Comparison of ENCODE assay signal across 39 cellular contexts in genomic region chr2:177557794-177558193, GRCh38.
"Had no signal": no experiment of that assay in that cellular context is flagged by ENCODE, and none has a peak within 500 bp of the region (broad histone marks: within the 10 kb centered on the region; RNA-seq: fewer than 3 reads in every experiment).

No MANE protein-coding gene starts in this region.

- H3K27ac Mint-ChIP-seq: activated naive CD4-positive, alpha-beta T cell treated with anti-CD3 and anti-CD28 coated beads for 36 hours; activated naive CD4-positive, alpha-beta T cell treated with anti-CD3 and anti-CD28 coated beads, Interleukin-2, amount 10 ng/mL, durations not matched to agents 7 days and 5 days; activated naive CD4-positive, alpha-beta T cell treated with anti-CD3 and anti-CD28 coated beads, Interleukin-2, amount 50 U/mL, for 24 hours; activated naive CD4-positive, alpha-beta T cell treated with anti-CD3 and anti-CD28 coated beads, Interleukin-2, amount 50 U/mL, for 72 hours; activated naive CD8-positive, alpha-beta T cell; activated naive CD8-positive, alpha-beta T cell treated with anti-CD3 and anti-CD28 coated beads for 36 hours; activated naive CD8-positive, alpha-beta T cell treated with anti-CD3 and anti-CD28 coated beads, Interleukin-2, amount 10 ng/mL, durations not matched to agents 7 days and 5 days; activated naive CD8-positive, alpha-beta T cell treated with anti-CD3 and anti-CD28 coated beads, Interleukin-2, amount 50 U/mL, for 24 hours; activated T-cell treated with anti-CD3 and anti-CD28 coated beads, Interleukin-2, amount 50 U/mL, for 24 hours; activated T-cell treated with anti-CD3 and anti-CD28 coated beads, Interleukin-2, amount 50 U/mL, for 72 hours; activated T-helper 1 cell treated with anti-CD3 and anti-CD28 coated beads, Interleukin-12 subunit alpha, Interleukin-12 subunit beta, Interleukin-2, Interleukin-4 antibody, amounts not matched to agents 30 ng/mL and 10 ng/mL and 1 ng/mL, durations not matched to agents 14 hours and 24 hours and 36 hours; activated T-helper 17 cell treated with anti-CD3 and anti-CD28 coated beads, Interleukin-2, amount 50 U/mL, for 72 hours; activated T-helper 2 cell treated with anti-CD3 and anti-CD28 coated beads, Interferon-gamma antibody, Interleukin-2, Interleukin-4, amounts not matched to agents 10 μg/mL and 5 μg/mL and 100 μg/mL, durations not matched to agents 14 hours and 24 hours and 36 hours; brain had no signal

- H3K4me3 ChIP-seq: adrenal gland, ascending aorta, body of pancreas, breast epithelium, cardiac muscle cell had no signal

- H3K27ac ChIP-seq: adrenal gland, ascending aorta, body of pancreas, brain microvascular endothelial cell, breast epithelium, cardiac muscle cell had no signal

- H3K9me3 Mint-ChIP-seq: activated naive CD4-positive, alpha-beta T cell treated with anti-CD3 and anti-CD28 coated beads for 36 hours; activated naive CD4-positive, alpha-beta T cell treated with anti-CD3 and anti-CD28 coated beads, Interleukin-2, amount 10 ng/mL, durations not matched to agents 7 days and 5 days; activated naive CD4-positive, alpha-beta T cell treated with anti-CD3 and anti-CD28 coated beads, Interleukin-2, amount 50 U/mL, for 24 hours; activated naive CD8-positive, alpha-beta T cell treated with anti-CD3 and anti-CD28 coated beads, Interleukin-2, amount 50 U/mL, for 24 hours; activated T-cell treated with anti-CD3 and anti-CD28 coated beads, Interleukin-2, amount 50 U/mL, for 24 hours; activated T-cell treated with anti-CD3 and anti-CD28 coated beads, Interleukin-2, amount 50 U/mL, for 4 hours; activated T-helper 1 cell treated with anti-CD3 and anti-CD28 coated beads, Interleukin-12 subunit alpha, Interleukin-12 subunit beta, Interleukin-2, Interleukin-4 antibody, amounts not matched to agents 30 ng/mL and 10 ng/mL and 1 ng/mL, durations not matched to agents 14 hours and 24 hours and 36 hours; activated T-helper 17 cell treated with anti-CD3 and anti-CD28 coated beads, Interleukin-2, amount 50 U/mL, for 72 hours; activated T-helper 2 cell treated with anti-CD3 and anti-CD28 coated beads, Interferon-gamma antibody, Interleukin-2, Interleukin-4, amounts not matched to agents 10 μg/mL and 5 μg/mL and 100 μg/mL, durations not matched to agents 14 hours and 24 hours and 36 hours; central memory CD8-positive, alpha-beta T cell had no signal

- H3K27me3 Mint-ChIP-seq: activated naive CD4-positive, alpha-beta T cell treated with anti-CD3 and anti-CD28 coated beads, Interleukin-2, amount 10 ng/mL, durations not matched to agents 7 days and 5 days; activated naive CD8-positive, alpha-beta T cell treated with anti-CD3 and anti-CD28 coated beads for 36 hours; activated naive CD8-positive, alpha-beta T cell treated with anti-CD3 and anti-CD28 coated beads, Interleukin-2, amount 50 U/mL, for 24 hours; activated T-cell treated with anti-CD3 and anti-CD28 coated beads, Interleukin-2, amount 50 U/mL, for 24 hours; activated T-helper 17 cell treated with anti-CD3 and anti-CD28 coated beads, Interleukin-2, amount 50 U/mL, for 72 hours; central memory CD8-positive, alpha-beta T cell had no signal

- H3K4me1 ChIP-seq: ascending aorta, breast epithelium had no signal

- DNase-seq: activated effector memory CD4-positive, alpha-beta T cell treated with anti-CD3 and anti-CD28 coated beads, Interleukin-2, amount 50 U/mL, for 16 hours; activated effector memory CD4-positive, alpha-beta T cell treated with Interleukin-2 at 50 U/mL for 16 hours; activated gamma-delta T cell; activated gamma-delta T cell treated with Interleukin-2 at 50 U/mL for 16 hours; activated naive CD4-positive, alpha-beta T cell; activated naive CD4-positive, alpha-beta T cell treated with anti-CD3 and anti-CD28 coated beads for 36 hours; activated naive CD4-positive, alpha-beta T cell treated with anti-CD3 and anti-CD28 coated beads, Interleukin-2, amount 10 ng/mL, durations not matched to agents 7 days and 5 days; activated naive CD4-positive, alpha-beta T cell treated with anti-CD3 and anti-CD28 coated beads, Interleukin-2, amount 50 U/mL, for 16 hours; activated naive CD4-positive, alpha-beta T cell treated with Interleukin-2 at 50 U/mL for 16 hours; activated naive CD8-positive, alpha-beta T cell treated with anti-CD3 and anti-CD28 coated beads for 36 hours; activated naive CD8-positive, alpha-beta T cell treated with anti-CD3 and anti-CD28 coated beads, Interleukin-2, amount 10 ng/mL, durations not matched to agents 7 days and 5 days; activated naive CD8-positive, alpha-beta T cell treated with anti-CD3 and anti-CD28 coated beads, Interleukin-2, amount 50 U/mL, for 24 hours; activated T-cell treated with anti-CD3 and anti-CD28 coated beads, Interleukin-2, amount 50 U/mL, for 1 hour; activated T-cell treated with anti-CD3 and anti-CD28 coated beads, Interleukin-2, amount 50 U/mL, for 24 hours; activated T-cell treated with anti-CD3 and anti-CD28 coated beads, Interleukin-2, amount 50 U/mL, for 4 hours; activated T-cell treated with anti-CD3 and anti-CD28 coated beads, Interleukin-2, amount 50 U/mL, for 48 hours; activated T-cell treated with anti-CD3 and anti-CD28 coated beads, Interleukin-2, amount 50 U/mL, for 72 hours; adrenal gland; amniotic stem cell; amygdala; anterior cingulate cortex; aorta; body of pancreas; brain microvascular endothelial cell; caudate nucleus; central memory CD4-positive, alpha-beta T cell; cerebellar nuclear complex had no signal

- H3K9me3 ChIP-seq: adrenal gland, ascending aorta, body of pancreas, breast epithelium had no signal

- ATAC-seq: activated naive CD4-positive, alpha-beta T cell treated with anti-CD3 and anti-CD28 coated beads, Interleukin-2, amount 50 U/mL, for 72 hours; activated naive CD8-positive, alpha-beta T cell treated with anti-CD3 and anti-CD28 coated beads, Interleukin-2, amount 50 U/mL, for 24 hours; activated T-cell treated with anti-CD3 and anti-CD28 coated beads, Interleukin-2, amount 50 U/mL, for 4 hours; activated T-cell treated with anti-CD3 and anti-CD28 coated beads, Interleukin-2, amount 50 U/mL, for 72 hours; activated T-helper 17 cell treated with anti-CD3 and anti-CD28 coated beads, Interleukin-2, amount 50 U/mL, for 72 hours; body of pancreas had no signal

- FAIRE-seq: astrocyte had no signal

- H3K36me3 ChIP-seq: adrenal gland, ascending aorta, brain microvascular endothelial cell, breast epithelium, cardiac muscle cell had no signal

- H3K4me1 Mint-ChIP-seq: activated T-helper 17 cell treated with anti-CD3 and anti-CD28 coated beads, Interleukin-2, amount 50 U/mL, for 72 hours had no signal

- H3K4me3 Mint-ChIP-seq: activated naive CD4-positive, alpha-beta T cell treated with anti-CD3 and anti-CD28 coated beads for 36 hours; activated naive CD4-positive, alpha-beta T cell treated with anti-CD3 and anti-CD28 coated beads, Interleukin-2, amount 10 ng/mL, durations not matched to agents 7 days and 5 days; activated naive CD4-positive, alpha-beta T cell treated with anti-CD3 and anti-CD28 coated beads, Interleukin-2, amount 50 U/mL, for 24 hours; activated naive CD8-positive, alpha-beta T cell; activated naive CD8-positive, alpha-beta T cell treated with anti-CD3 and anti-CD28 coated beads for 36 hours; activated naive CD8-positive, alpha-beta T cell treated with anti-CD3 and anti-CD28 coated beads, Interleukin-2, amount 10 ng/mL, durations not matched to agents 7 days and 5 days; activated naive CD8-positive, alpha-beta T cell treated with anti-CD3 and anti-CD28 coated beads, Interleukin-2, amount 50 U/mL, for 24 hours; activated T-cell treated with anti-CD3 and anti-CD28 coated beads, Interleukin-2, amount 50 U/mL, for 24 hours; activated T-cell treated with anti-CD3 and anti-CD28 coated beads, Interleukin-2, amount 50 U/mL, for 4 hours; activated T-cell treated with anti-CD3 and anti-CD28 coated beads, Interleukin-2, amount 50 U/mL, for 72 hours; activated T-helper 1 cell treated with anti-CD3 and anti-CD28 coated beads, Interleukin-12 subunit alpha, Interleukin-12 subunit beta, Interleukin-2, Interleukin-4 antibody, amounts not matched to agents 30 ng/mL and 10 ng/mL and 1 ng/mL, durations not matched to agents 14 hours and 24 hours and 36 hours; activated T-helper 17 cell treated with anti-CD3 and anti-CD28 coated beads, Interleukin-2, amount 50 U/mL, for 72 hours; brain; central memory CD8-positive, alpha-beta T cell had no signal

- H3K27me3 ChIP-seq: adrenal gland, ascending aorta, body of pancreas, brain microvascular endothelial cell, breast epithelium, cardiac muscle cell had no signal

- H3K36me3 Mint-ChIP-seq: activated naive CD4-positive, alpha-beta T cell treated with anti-CD3 and anti-CD28 coated beads, Interleukin-2, amount 10 ng/mL, durations not matched to agents 7 days and 5 days; activated naive CD4-positive, alpha-beta T cell treated with anti-CD3 and anti-CD28 coated beads, Interleukin-2, amount 50 U/mL, for 24 hours; activated naive CD8-positive, alpha-beta T cell treated with anti-CD3 and anti-CD28 coated beads for 36 hours had no signal
